In genomic region chr1:161013591-161014513, GRCh38 we compare ENCODE assay signal across 1 cellular context.
A peak's percentile ranks its signal among the peaks of the same experiment; 100 is the strongest.
TF ChIP-seq lines count a peak whose summit lies in the region.

No MANE protein-coding gene starts in this region.

TF ChIP-seq in HepG2, 621 proteins besides CTCF, POLR2A, EP300 and RAD21 (continued from another document and continues in another):
- TF ChIP-seq PRPF4 (IDR thresholded peaks at IDR 0.05; ENCODE audit: low read depth, low read length, poor library complexity, severe bottlenecking) (no peak), ZNF557 (CRISPR knock-in tag; IDR thresholded peaks at IDR 0.05) (peak; percentile 60; the same call in 1 of the 2 replicates), ARID4A (CRISPR knock-in tag; IDR thresholded peaks at IDR 0.05; ENCODE audit: borderline replicate concordance) (peak; percentile 93), BCL3 (CRISPR knock-in tag; IDR thresholded peaks at IDR 0.05) (peak; percentile 38; the same call in 1 of the 2 replicates), GABPA (IDR thresholded peaks at IDR 0.05; ENCODE audit: low read depth, low read length) (peak; percentile 73), GABPA (CRISPR knock-in tag; IDR thresholded peaks at IDR 0.05; ENCODE audit: low read depth) (peak; percentile 93), EHMT2 (IDR thresholded peaks at IDR 0.05; ENCODE audit: borderline replicate concordance, low read depth, low read length) (no peak), ZNF251 (CRISPR knock-in tag; IDR thresholded peaks at IDR 0.05) (no peak), MZF1 (CRISPR knock-in tag; IDR thresholded peaks at IDR 0.05; ENCODE audit: borderline replicate concordance) (no peak), FIP1L1 (IDR thresholded peaks at IDR 0.05; ENCODE audit: borderline replicate concordance, insufficient read depth, low read depth, low read length) (no peak), ZNF367 (CRISPR knock-in tag; IDR thresholded peaks at IDR 0.05; ENCODE audit: borderline replicate concordance) (no peak), MED13 (CRISPR knock-in tag; IDR thresholded peaks at IDR 0.05) (peak; percentile 89; the same call in 1 of the 2 replicates), ZNF777 (CRISPR knock-in tag; IDR thresholded peaks at IDR 0.05) (no peak), SKI (IDR thresholded peaks at IDR 0.05; ENCODE audit: partially characterized antibody) (peak; percentile 65), ZC3H4 (CRISPR knock-in tag; IDR thresholded peaks at IDR 0.05; ENCODE audit: borderline replicate concordance) (no peak), CREBL2 (CRISPR knock-in tag; IDR thresholded peaks at IDR 0.05; ENCODE audit: borderline replicate concordance) (no peak), HCFC1 (IDR thresholded peaks at IDR 0.05; ENCODE audit: low read depth, low read length) (no peak), ZNF136 (CRISPR knock-in tag; IDR thresholded peaks at IDR 0.05; ENCODE audit: low read depth) (no peak), SP5 (CRISPR knock-in tag; IDR thresholded peaks at IDR 0.05; ENCODE audit: borderline replicate concordance, low read depth) (peak; percentile 97), ZSCAN5A (CRISPR knock-in tag; IDR thresholded peaks at IDR 0.05; ENCODE audit: borderline replicate concordance) (peak; percentile 3; the same call in 1 of the 2 replicates), ZNF235 (CRISPR knock-in tag; IDR thresholded peaks at IDR 0.05; ENCODE audit: borderline replicate concordance) (0 out of 2 replicates have a peak, but pooled peaks have one; percentile 45), PHF20 (CRISPR knock-in tag; IDR thresholded peaks at IDR 0.05) (peak; percentile 72), RFXANK (CRISPR knock-in tag; IDR thresholded peaks at IDR 0.05) (no peak), KDM1A (CRISPR knock-in tag; IDR thresholded peaks at IDR 0.05) (peak; percentile 69), AKAP8 (CRISPR knock-in tag; IDR thresholded peaks at IDR 0.05) (no peak), ATF1 (CRISPR knock-in tag; IDR thresholded peaks at IDR 0.05) (peak; percentile 84), POGZ (CRISPR knock-in tag; IDR thresholded peaks at IDR 0.05) (peak; percentile 83), ZNF639 (CRISPR knock-in tag; conservative IDR thresholded peaks at IDR 0.05) (peak; percentile 78; the same call in 1 of the 2 replicates), ZNF354B (CRISPR knock-in tag; IDR thresholded peaks at IDR 0.05) (no peak), ZBTB40 (IDR thresholded peaks at IDR 0.05) (no peak), ZBTB40 (CRISPR knock-in tag; IDR thresholded peaks at IDR 0.05) (peak; percentile 50; the same call in 1 of the 2 replicates), ZNF782 (CRISPR knock-in tag; IDR thresholded peaks at IDR 0.05; ENCODE audit: borderline replicate concordance) (peak; percentile 48; the same call in 1 of the 2 replicates), ZNF160 (CRISPR knock-in tag; IDR thresholded peaks at IDR 0.05) (no peak), RBM22 (optimal IDR thresholded peaks at IDR 0.05; ENCODE audit: low read length) (no peak), HIVEP1 (CRISPR knock-in tag; IDR thresholded peaks at IDR 0.05) (peak; percentile 99), ZMYM4 (CRISPR knock-in tag; IDR thresholded peaks at IDR 0.05) (peak; percentile 93), NFATC3 (CRISPR knock-in tag; IDR thresholded peaks at IDR 0.05) (no peak), SNAPC4 (CRISPR knock-in tag; IDR thresholded peaks at IDR 0.05) (no peak), ZNF879 (CRISPR knock-in tag; IDR thresholded peaks at IDR 0.05) (no peak), ESRRA (CRISPR knock-in tag; IDR thresholded peaks at IDR 0.05; ENCODE audit: low read depth) (peak; percentile 92)
